In the genomic region with DNA sequence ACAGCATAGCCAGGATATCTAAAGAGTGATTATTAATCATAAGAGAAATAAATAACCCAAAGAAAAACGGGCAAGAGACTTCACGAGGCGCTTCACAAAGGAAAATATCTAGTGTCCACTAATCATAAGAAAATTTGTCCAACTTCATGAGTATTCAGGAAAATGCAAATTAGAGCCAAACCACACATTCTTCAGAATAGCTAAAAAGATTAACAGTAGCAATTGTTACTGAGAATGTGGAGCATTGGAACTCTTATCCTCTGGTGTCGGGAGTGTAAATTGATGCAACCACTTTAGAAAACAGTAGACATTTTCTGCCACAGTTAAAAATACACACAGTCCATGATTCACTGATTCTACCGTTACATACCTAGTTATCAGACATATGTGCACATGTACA, we compare ENCODE assay signal across 1 cellular context.
TF ChIP-seq lines count a peak whose summit lies in the region.

No MANE protein-coding gene starts in this region.

TF ChIP-seq in IMR-90, 13 proteins besides CTCF, POLR2A, EP300 and RAD21 (continued from another document):
- no peak for TF ChIP-seq ELK1 (IDR thresholded peaks at IDR 0.05; ENCODE audit: borderline replicate concordance, low read depth, low read length)
- TF ChIP-seq FOS (IDR thresholded peaks at IDR 0.05; ENCODE audit: low read depth, low read length) = no peak
